11 cellular contexts compared by ENCODE assay signal in genomic region chr17:73641779-73642580, GRCh38. TPM values are rescaled to one million over a fixed set of nuclear protein-coding genes. Genes with fewer than 3 reads are reported as not detected.
A peak's percentile ranks its signal among the peaks of the same experiment; 100 is the strongest.
DNase-seq lines count a peak whose midpoint lies in the region; ATAC-seq and TF ChIP-seq lines count a peak whose summit lies in the region.
"Had no signal": no experiment of that assay in that cellular context is flagged by ENCODE, and none has a peak within 500 bp of the region (broad histone marks: within the 10 kb centered on the region; RNA-seq: fewer than 3 reads in every experiment).

No MANE protein-coding gene starts in this region.

- peak overlapping the region; percentile 75 for H3K4me3 Mint-ChIP-seq in WTC11
- H3K4me3 Mint-ChIP-seq in naive thymus-derived CD4-positive, alpha-beta T cell = peak overlapping the region; percentile 64 to 95 (median 80)

- POLR2A ChIA-PET in WTC11 (lab: Charles Lee) = no interaction called here
- POLR2A ChIA-PET in naive thymus-derived CD4-positive, alpha-beta T cell (lab: Charles Lee) = no interaction called here

- no peaks in the 10 kb centered on the region for H3K9me3 Mint-ChIP-seq in WTC11
- H3K9me3 Mint-ChIP-seq in naive thymus-derived CD4-positive, alpha-beta T cell = no peaks in the 10 kb centered on the region
- H3K9me3 Mint-ChIP-seq: activated naive CD4-positive, alpha-beta T cell treated with anti-CD3 and anti-CD28 coated beads, Interleukin-2, amount 50 U/mL, for 72 hours had no signal

- H3K27ac ChIP-seq in HUES48 (ENCODE audit: low read depth, low read length) (no peak overlapping the region), heart right ventricle (no peak overlapping the region)
- H3K27ac ChIP-seq in naive thymus-derived CD4-positive, alpha-beta T cell (ENCODE audit: low read depth, low read length) = no peak overlapping the region

- peaks cover 49% of the 10 kb centered on the region for H3K27me3 Mint-ChIP-seq in WTC11 (ENCODE audit: low read depth)
- peaks cover 0 to 44% (median 5%) of the 10 kb centered on the region in 5 donors for H3K27me3 Mint-ChIP-seq in naive thymus-derived CD4-positive, alpha-beta T cell

- no peak overlapping the region for H3K9ac ChIP-seq in HUES48 (ENCODE audit: low read depth, low read length)

- no peaks in the 10 kb centered on the region for H3K36me3 ChIP-seq in HUES48 (ENCODE audit: control insufficient read depth, insufficient read depth, low read length)
- no peaks in the 10 kb centered on the region for H3K36me3 ChIP-seq in naive thymus-derived CD4-positive, alpha-beta T cell (ENCODE audit: control insufficient read depth in 2 of 3, insufficient read depth in 3 of 3, low read length in 3 of 3)
- H3K36me3 ChIP-seq in heart right ventricle = no peaks in the 10 kb centered on the region

- intact Hi-C loops in naive thymus-derived CD4-positive, alpha-beta T cell (cut with micrococcal nuclease) = loop anchor here (1.0 to 5.0 kb wide), 2 partner anchors 11 to 80 kb away; no protein-coding TSS in a partner anchor
- intact Hi-C loops in heart right ventricle (cut with DNase I) = loop anchor here in 6 of 10 donors (5.0 to 10.0 kb wide), 4 partner anchors 210 to 533 kb away; no protein-coding TSS in a partner anchor

- H3K4me1 Mint-ChIP-seq in WTC11 = peaks cover 41% of the 10 kb centered on the region
- H3K4me1 Mint-ChIP-seq in naive thymus-derived CD4-positive, alpha-beta T cell = peaks cover 19 to 42% (median 25%) of the 10 kb centered on the region in 7 donors

- peak; percentile 7 for DNase-seq in COLO668 (lab: John Stamatoyannopoulos, UW; ENCODE audit: unreplicated experiment)
- DNase-seq in WTC11 (ENCODE audit: low spot score) = no peak
- peak in 4 of 9 donors; percentile 12 to 28 (median 20) for DNase-seq in naive thymus-derived CD4-positive, alpha-beta T cell
- no peak for DNase-seq in KG1 (lab: John Stamatoyannopoulos, UW)
- DNase-seq in heart right ventricle = no peak
- DNase-seq: PC-3; stimulated activated CD4-positive, alpha-beta T cell treated with anti-CD3 and anti-CD28 coated beads, Interleukin-2, amount 100 ng/mL, for 48 hours; trophoblast cell had no signal

- H3K4me1 ChIP-seq in HUES48 (ENCODE audit: control insufficient read depth, insufficient read depth, low read length) (peaks cover 20% of the 10 kb centered on the region; the same call in 1 of the 2 replicates), heart right ventricle (peaks cover 0 to 31% (median 20%) of the 10 kb centered on the region in 9 donors)
- H3K4me1 ChIP-seq in naive thymus-derived CD4-positive, alpha-beta T cell (ENCODE audit: control insufficient read depth in 2 of 2, insufficient read depth in 2 of 2, low read length in 2 of 2) = peaks cover 0 to 13% of the 10 kb centered on the region in 2 donors

- H3K36me3 Mint-ChIP-seq in WTC11 = no peaks in the 10 kb centered on the region
- peaks cover 0 to 1% (median 0%) of the 10 kb centered on the region in 5 donors for H3K36me3 Mint-ChIP-seq in naive thymus-derived CD4-positive, alpha-beta T cell
- H3K36me3 Mint-ChIP-seq: activated naive CD4-positive, alpha-beta T cell treated with anti-CD3 and anti-CD28 coated beads, Interleukin-2, amount 50 U/mL, for 72 hours had no signal

- CTCF ChIA-PET in WTC11 (lab: Charles Lee) = interaction anchor here (0.6 to 6.0 kb wide), 6 partner anchors 14 to 68 kb away, joined by 3 to 69 read pairs (median 8); no protein-coding TSS in a partner anchor
- CTCF ChIA-PET in naive thymus-derived CD4-positive, alpha-beta T cell (lab: Charles Lee) = interaction anchor here (0.5 to 1.2 kb wide), 2 partner anchors 66 to 528 kb away, joined by 4 read pairs; no protein-coding TSS in a partner anchor

- H3K9me3 ChIP-seq in HUES48 (ENCODE audit: control insufficient read depth, insufficient read depth, low read length) (no peaks in the 10 kb centered on the region), heart right ventricle (no peaks in the 10 kb centered on the region)
- no peaks in the 10 kb centered on the region for H3K9me3 ChIP-seq in naive thymus-derived CD4-positive, alpha-beta T cell (ENCODE audit: control insufficient read depth in 2 of 3, low read length in 3 of 3)

- H3K27me3 ChIP-seq in HUES48 (ENCODE audit: control insufficient read depth, insufficient read depth, low read length) = peaks cover 58% of the 10 kb centered on the region
- no peaks in the 10 kb centered on the region for H3K27me3 ChIP-seq in naive thymus-derived CD4-positive, alpha-beta T cell (ENCODE audit: control insufficient read depth in 2 of 2, insufficient read depth in 2 of 2, low read length in 2 of 2)
- H3K27me3 ChIP-seq in heart right ventricle = peaks cover 0 to 66% (median 54%) of the 10 kb centered on the region in 7 donors

- 0 out of 2 replicates have a peak overlapping the region, but pooled peaks have one; percentile 79 for H3K4me3 ChIP-seq in HUES48 (ENCODE audit: low read depth, low read length)
- no peak overlapping the region for H3K4me3 ChIP-seq in naive thymus-derived CD4-positive, alpha-beta T cell (ENCODE audit: low read length)
- H3K4me3 ChIP-seq in heart right ventricle = no peak overlapping the region

- H3K27ac Mint-ChIP-seq in WTC11 = no peak overlapping the region
- peak overlapping the region in 6 of 9 donors; percentile 4 to 63 (median 14) for H3K27ac Mint-ChIP-seq in naive thymus-derived CD4-positive, alpha-beta T cell
- H3K27ac Mint-ChIP-seq: activated naive CD4-positive, alpha-beta T cell treated with anti-CD3 and anti-CD28 coated beads, Interleukin-2, amount 50 U/mL, for 72 hours had no signal

- WGBS in heart right ventricle, 2 donors = 60 to 70% methylated on average over 12 of the region's 12 CpGs

- no peak for TF ChIP-seq CTCF in WTC11 (IDR thresholded peaks at IDR 0.05)
- TF ChIP-seq CTCF in heart right ventricle (IDR thresholded peaks at IDR 0.05) = no peak

- ATAC-seq in WTC11 (no peak), GM21529 (IDR thresholded peaks at IDR 0.05; ENCODE audit: unreplicated experiment) (no peak), heart right ventricle (no peak)
- ATAC-seq in naive thymus-derived CD4-positive, alpha-beta T cell = no peak

TF ChIP-seq in WTC11, 78 proteins besides CTCF, POLR2A, EP300 and RAD21:
- TF ChIP-seq SMAD3 (CRISPR knock-in tag; IDR thresholded peaks at IDR 0.05; ENCODE audit: borderline replicate concordance) = 0 out of 2 replicates have a peak, but pooled peaks have one; percentile 29
- TF ChIP-seq GRHL2 (CRISPR knock-in tag; IDR thresholded peaks at IDR 0.05; ENCODE audit: insufficient replicate concordance, severe bottlenecking) = no peak
- TF ChIP-seq MXD4 (CRISPR knock-in tag; IDR thresholded peaks at IDR 0.05; ENCODE audit: borderline replicate concordance) = no peak
- no peak for TF ChIP-seq ZNF317 (CRISPR knock-in tag; IDR thresholded peaks at IDR 0.05; ENCODE audit: borderline replicate concordance, low read depth)
- TF ChIP-seq OVOL2 (CRISPR knock-in tag; IDR thresholded peaks at IDR 0.05; ENCODE audit: borderline replicate concordance) = no peak

RNA-seq across cellular contexts. Expression of gene SDK2, which starts 2.3 kb away (rescaled TPM):
- total RNA-seq in WTC11 (2021) (13.5 to 14.8 TPM (median 14.3 TPM) in 3 replicates), heart right ventricle (1 to 10 TPM; 1.0 to 4.2 (median 2.3) TPM)
- 10 to 100 TPM in 2 of 5 experiments, 1 to 10 TPM in 3; 6.1 to 14.1 (median 8.4) TPM for total RNA-seq in naive thymus-derived CD4-positive, alpha-beta T cell
- 1 to 10 TPM in 1 of 2 donors, under 1 TPM in 1; 0.64 to 2.5 TPM for polyA plus RNA-seq in naive thymus-derived CD4-positive, alpha-beta T cell
- 1 to 10 TPM in 1 of 2 donors, under 1 TPM in 1; 0.44 to 1.1 TPM for polyA plus RNA-seq in heart right ventricle
